ENCODE assay signal across 2 cellular contexts in the genomic region with DNA sequence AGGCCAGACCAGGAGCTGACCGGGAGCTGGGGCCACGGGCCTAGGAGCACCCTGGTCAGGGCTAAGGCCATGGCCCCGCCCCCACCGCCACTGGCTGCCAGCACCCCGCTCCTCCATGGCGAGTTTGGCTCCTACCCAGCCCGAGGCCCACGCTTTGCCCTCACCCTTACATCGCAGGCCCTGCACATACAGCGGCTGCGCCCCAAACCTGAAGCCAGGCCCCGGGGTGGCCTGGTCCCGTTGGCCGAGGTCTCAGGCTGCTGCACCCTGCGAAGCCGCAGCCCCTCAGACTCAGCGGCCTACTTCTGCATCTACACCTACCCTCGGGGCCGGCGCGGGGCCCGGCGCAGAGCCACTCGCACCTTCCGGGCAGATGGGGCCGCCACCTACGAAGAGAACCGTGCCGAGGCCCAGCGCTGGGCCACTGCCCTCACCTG.
TF ChIP-seq lines count a peak whose summit lies in the region.

No MANE protein-coding gene starts in this region.

TF ChIP-seq in K562, 482 proteins besides CTCF, POLR2A, EP300 and RAD21:
- TF ChIP-seq TAF7 (tag; IDR thresholded peaks at IDR 0.05) (no peak), POLR2G (IDR thresholded peaks at IDR 0.05; ENCODE audit: low read depth, low read length) (peak; percentile 42; the same call in 1 of the 2 replicates), TCF7L2 (IDR thresholded peaks at IDR 0.05; ENCODE audit: low read depth, low read length) (no peak), ZNF436 (CRISPR knock-in tag; IDR thresholded peaks at IDR 0.05) (no peak), CXXC5 (CRISPR knock-in tag; IDR thresholded peaks at IDR 0.05) (no peak), PHB2 (IDR thresholded peaks at IDR 0.05; ENCODE audit: low read depth) (no peak), RBFOX2 (IDR thresholded peaks at IDR 0.05; ENCODE audit: low read depth, low read length) (0 out of 2 replicates have a peak, but pooled peaks have one; percentile 17)
- TF ChIP-seq, protein P1, sequence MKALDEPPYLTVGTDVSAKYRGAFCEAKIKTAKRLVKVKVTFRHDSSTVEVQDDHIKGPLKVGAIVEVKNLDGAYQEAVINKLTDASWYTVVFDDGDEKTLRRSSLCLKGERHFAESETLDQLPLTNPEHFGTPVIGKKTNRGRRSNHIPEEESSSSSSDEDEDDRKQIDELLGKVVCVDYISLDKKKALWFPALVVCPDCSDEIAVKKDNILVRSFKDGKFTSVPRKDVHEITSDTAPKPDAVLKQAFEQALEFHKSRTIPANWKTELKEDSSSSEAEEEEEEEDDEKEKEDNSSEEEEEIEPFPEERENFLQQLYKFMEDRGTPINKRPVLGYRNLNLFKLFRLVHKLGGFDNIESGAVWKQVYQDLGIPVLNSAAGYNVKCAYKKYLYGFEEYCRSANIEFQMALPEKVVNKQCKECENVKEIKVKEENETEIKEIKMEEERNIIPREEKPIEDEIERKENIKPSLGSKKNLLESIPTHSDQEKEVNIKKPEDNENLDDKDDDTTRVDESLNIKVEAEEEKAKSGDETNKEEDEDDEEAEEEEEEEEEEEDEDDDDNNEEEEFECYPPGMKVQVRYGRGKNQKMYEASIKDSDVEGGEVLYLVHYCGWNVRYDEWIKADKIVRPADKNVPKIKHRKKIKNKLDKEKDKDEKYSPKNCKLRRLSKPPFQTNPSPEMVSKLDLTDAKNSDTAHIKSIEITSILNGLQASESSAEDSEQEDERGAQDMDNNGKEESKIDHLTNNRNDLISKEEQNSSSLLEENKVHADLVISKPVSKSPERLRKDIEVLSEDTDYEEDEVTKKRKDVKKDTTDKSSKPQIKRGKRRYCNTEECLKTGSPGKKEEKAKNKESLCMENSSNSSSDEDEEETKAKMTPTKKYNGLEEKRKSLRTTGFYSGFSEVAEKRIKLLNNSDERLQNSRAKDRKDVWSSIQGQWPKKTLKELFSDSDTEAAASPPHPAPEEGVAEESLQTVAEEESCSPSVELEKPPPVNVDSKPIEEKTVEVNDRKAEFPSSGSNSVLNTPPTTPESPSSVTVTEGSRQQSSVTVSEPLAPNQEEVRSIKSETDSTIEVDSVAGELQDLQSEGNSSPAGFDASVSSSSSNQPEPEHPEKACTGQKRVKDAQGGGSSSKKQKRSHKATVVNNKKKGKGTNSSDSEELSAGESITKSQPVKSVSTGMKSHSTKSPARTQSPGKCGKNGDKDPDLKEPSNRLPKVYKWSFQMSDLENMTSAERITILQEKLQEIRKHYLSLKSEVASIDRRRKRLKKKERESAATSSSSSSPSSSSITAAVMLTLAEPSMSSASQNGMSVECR (CRISPR knock-in tag; IDR thresholded peaks at IDR 0.05) = no peak
- TF ChIP-seq, protein P2, sequence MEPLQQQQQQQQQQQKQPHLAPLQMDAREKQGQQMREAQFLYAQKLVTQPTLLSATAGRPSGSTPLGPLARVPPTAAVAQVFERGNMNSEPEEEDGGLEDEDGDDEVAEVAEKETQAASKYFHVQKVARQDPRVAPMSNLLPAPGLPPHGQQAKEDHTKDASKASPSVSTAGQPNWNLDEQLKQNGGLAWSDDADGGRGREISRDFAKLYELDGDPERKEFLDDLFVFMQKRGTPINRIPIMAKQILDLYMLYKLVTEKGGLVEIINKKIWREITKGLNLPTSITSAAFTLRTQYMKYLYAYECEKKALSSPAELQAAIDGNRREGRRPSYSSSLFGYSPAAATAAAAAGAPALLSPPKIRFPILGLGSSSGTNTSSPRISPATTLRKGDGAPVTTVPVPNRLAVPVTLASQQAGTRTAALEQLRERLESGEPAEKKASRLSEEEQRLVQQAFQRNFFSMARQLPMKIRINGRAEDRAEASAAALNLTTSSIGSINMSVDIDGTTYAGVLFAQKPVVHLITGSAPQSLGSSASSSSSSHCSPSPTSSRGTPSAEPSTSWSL (CRISPR knock-in tag; IDR thresholded peaks at IDR 0.05; ENCODE audit: borderline replicate concordance) = no peak
TF ChIP-seq in K562: peak in this region for 2.

TF ChIP-seq in neural cell, 6 proteins besides CTCF, POLR2A, EP300 and RAD21:
- TF ChIP-seq POLR2AphosphoS5 (IDR thresholded peaks at IDR 0.05) = no peak
- TF ChIP-seq, protein P3, sequence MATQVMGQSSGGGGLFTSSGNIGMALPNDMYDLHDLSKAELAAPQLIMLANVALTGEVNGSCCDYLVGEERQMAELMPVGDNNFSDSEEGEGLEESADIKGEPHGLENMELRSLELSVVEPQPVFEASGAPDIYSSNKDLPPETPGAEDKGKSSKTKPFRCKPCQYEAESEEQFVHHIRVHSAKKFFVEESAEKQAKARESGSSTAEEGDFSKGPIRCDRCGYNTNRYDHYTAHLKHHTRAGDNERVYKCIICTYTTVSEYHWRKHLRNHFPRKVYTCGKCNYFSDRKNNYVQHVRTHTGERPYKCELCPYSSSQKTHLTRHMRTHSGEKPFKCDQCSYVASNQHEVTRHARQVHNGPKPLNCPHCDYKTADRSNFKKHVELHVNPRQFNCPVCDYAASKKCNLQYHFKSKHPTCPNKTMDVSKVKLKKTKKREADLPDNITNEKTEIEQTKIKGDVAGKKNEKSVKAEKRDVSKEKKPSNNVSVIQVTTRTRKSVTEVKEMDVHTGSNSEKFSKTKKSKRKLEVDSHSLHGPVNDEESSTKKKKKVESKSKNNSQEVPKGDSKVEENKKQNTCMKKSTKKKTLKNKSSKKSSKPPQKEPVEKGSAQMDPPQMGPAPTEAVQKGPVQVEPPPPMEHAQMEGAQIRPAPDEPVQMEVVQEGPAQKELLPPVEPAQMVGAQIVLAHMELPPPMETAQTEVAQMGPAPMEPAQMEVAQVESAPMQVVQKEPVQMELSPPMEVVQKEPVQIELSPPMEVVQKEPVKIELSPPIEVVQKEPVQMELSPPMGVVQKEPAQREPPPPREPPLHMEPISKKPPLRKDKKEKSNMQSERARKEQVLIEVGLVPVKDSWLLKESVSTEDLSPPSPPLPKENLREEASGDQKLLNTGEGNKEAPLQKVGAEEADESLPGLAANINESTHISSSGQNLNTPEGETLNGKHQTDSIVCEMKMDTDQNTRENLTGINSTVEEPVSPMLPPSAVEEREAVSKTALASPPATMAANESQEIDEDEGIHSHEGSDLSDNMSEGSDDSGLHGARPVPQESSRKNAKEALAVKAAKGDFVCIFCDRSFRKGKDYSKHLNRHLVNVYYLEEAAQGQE (IDR thresholded peaks at IDR 0.05; ENCODE audit: borderline replicate concordance) = no peak
- TF ChIP-seq TAF1 (IDR thresholded peaks at IDR 0.05; ENCODE audit: low read depth) = no peak
- TF ChIP-seq SMC3 (conservative IDR thresholded peaks at IDR 0.05; ENCODE audit: poor library complexity) = no peak
- no peak for TF ChIP-seq EZH2 (IDR thresholded peaks at IDR 0.05; ENCODE audit: borderline replicate concordance, insufficient read depth, low read length, poor library complexity, severe bottlenecking)
- no peak for TF ChIP-seq MXI1 (conservative IDR thresholded peaks at IDR 0.05; ENCODE audit: poor library complexity, severe bottlenecking)
TF ChIP-seq in neural cell: peak in this region for 0.
